9 cellular contexts compared by ENCODE assay signal in the genomic region with DNA sequence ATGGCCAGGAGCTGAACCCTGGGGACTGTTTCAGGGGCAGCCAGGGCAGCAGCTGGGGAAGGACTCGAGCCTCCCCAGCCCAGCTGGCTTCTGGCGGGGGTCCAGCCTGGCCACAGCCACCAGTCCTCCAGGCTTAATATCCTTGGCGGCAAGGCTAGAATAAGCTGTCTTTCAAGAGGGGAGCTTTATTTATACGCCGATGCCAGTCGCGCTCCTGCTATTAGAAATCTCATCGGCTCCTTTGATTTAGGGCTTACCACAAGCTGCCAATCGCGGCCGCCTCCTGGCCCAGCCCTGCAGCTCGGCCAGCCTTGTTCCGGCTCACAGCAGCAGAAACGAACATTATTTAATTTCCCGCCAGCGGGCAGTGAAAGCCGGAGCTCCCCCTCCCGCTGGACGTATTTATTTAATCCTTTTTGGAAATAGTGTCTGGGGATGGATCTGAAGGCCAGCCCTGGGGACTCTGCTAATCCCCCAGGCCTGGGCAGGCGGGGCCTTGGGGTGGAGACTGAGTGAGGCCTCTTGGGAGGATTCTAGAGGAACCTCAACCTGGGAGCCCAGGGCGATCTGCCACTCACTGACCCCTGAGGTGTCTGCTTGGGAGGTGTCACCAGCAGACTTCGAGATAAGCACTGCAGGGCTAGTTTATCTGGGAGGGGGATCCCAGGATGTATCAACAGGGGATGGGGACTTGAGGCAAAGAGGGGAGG.
DNase-seq lines count a peak whose midpoint lies in the region; ATAC-seq and TF ChIP-seq lines count a peak whose summit lies in the region.
"Had no signal": no experiment of that assay in that cellular context is flagged by ENCODE, and none has a peak within 500 bp of the region (broad histone marks: within the 10 kb centered on the region; RNA-seq: fewer than 3 reads in every experiment).

No MANE protein-coding gene starts in this region.

- H3K9ac ChIP-seq in fibroblast of lung (ENCODE audit: insufficient read depth, low read length): no peak overlapping the region

- no peaks in the 10 kb centered on the region for H3K79me2 ChIP-seq in fibroblast of lung (ENCODE audit: control insufficient read depth, insufficient read depth, low read length)

- H3K4me2 ChIP-seq in fibroblast of lung (ENCODE audit: extremely low read depth, insufficient read depth, low read length): peak overlapping the region; percentile 32

- no peak overlapping the region for H3K27ac ChIP-seq in fibroblast of lung (ENCODE audit: insufficient read depth, low read length)

- TF ChIP-seq CTCF in fibroblast of lung (conservative IDR thresholded peaks at IDR 0.05 in 1 of 2, IDR thresholded peaks at IDR 0.05 in 1 of 2; ENCODE audit: low read depth in 1 of 2, low read length in 2 of 2): no peak

- no peaks in the 10 kb centered on the region for H3K36me3 ChIP-seq in fibroblast of lung (ENCODE audit: control insufficient read depth, insufficient read depth, low read length)

- peak; percentile 52 for ATAC-seq in sciatic nerve

- no peak overlapping the region for H3K4me3 ChIP-seq in fibroblast of lung (replicated peaks in 1 of 4; ENCODE audit: control extremely low read depth in 1 of 4, insufficient read depth in 1 of 4, low read depth in 3 of 4, low read length in 4 of 4)

- no peak overlapping the region for H2AFZ ChIP-seq in fibroblast of lung (ENCODE audit: low read length)

- H3K27me3 ChIP-seq in fibroblast of lung (ENCODE audit: control insufficient read depth, insufficient read depth, low read length): peaks cover 8% of the 10 kb centered on the region

- H3K4me1 ChIP-seq in fibroblast of lung (ENCODE audit: control insufficient read depth, extremely low read depth, insufficient read depth, low read length): peaks cover 2% of the 10 kb centered on the region

- DNase-seq in GM03348 (ENCODE audit: low spot score) (peak; percentile 67), NCI-H748 treated with DMSO at 0.1 percent for 48 hours (lab: John Stamatoyannopoulos, UW) (peak; percentile 2), fibroblast of lung (ENCODE audit: low read depth in 2 of 2) (peak; percentile 36 to 48), sciatic nerve (ENCODE audit: low spot score) (no peak), dedifferentiated amniotic fluid mesenchymal stem cell (ENCODE audit: extremely low spot score) (no peak), foreskin melanocyte (no peak), HuH-7.5 (ENCODE audit: low spot score) (no peak)
- no peak for DNase-seq in activated naive CD4-positive, alpha-beta T cell treated with anti-CD3 and anti-CD28 coated beads, Interleukin-2, amount 50 U/mL, for 16 hours
- DNase-seq: GOT3 had no signal

- H3K9me3 ChIP-seq in fibroblast of lung (ENCODE audit: control insufficient read depth, insufficient read depth, low read depth, low read length): no peaks in the 10 kb centered on the region

- intact Hi-C loops in sciatic nerve (cut with DNase I): no loop called here

- H4K20me1 ChIP-seq in fibroblast of lung (ENCODE audit: control insufficient read depth, extremely low read depth, insufficient read depth, low read length): no peaks in the 10 kb centered on the region

Comparison
In these comparisons a context has a peak if more than half of its experiments do, and no peak if none do; other contexts are left out.
1. DNase-seq: peak in GM03348 (single experiment), NCI-H748 treated with DMSO at 0.1 percent for 48 hours (single experiment) and fibroblast of lung (2 of 2); none in sciatic nerve (single experiment), activated naive CD4-positive, alpha-beta T cell treated with anti-CD3 and anti-CD28 coated beads, Interleukin-2, amount 50 U/mL, for 16 hours (single experiment), dedifferentiated amniotic fluid mesenchymal stem cell (single experiment), foreskin melanocyte (single experiment) and HuH-7.5 (single experiment).